1 cellular context compared by ENCODE assay signal in genomic region chr2:36513661-36514060, GRCh38.
TF ChIP-seq lines count a peak whose summit lies in the region.

No MANE protein-coding gene starts in this region.

TF ChIP-seq in GM23338, 12 proteins besides CTCF, POLR2A, EP300 and RAD21 (continued from another document):
- TF ChIP-seq, protein P1, sequence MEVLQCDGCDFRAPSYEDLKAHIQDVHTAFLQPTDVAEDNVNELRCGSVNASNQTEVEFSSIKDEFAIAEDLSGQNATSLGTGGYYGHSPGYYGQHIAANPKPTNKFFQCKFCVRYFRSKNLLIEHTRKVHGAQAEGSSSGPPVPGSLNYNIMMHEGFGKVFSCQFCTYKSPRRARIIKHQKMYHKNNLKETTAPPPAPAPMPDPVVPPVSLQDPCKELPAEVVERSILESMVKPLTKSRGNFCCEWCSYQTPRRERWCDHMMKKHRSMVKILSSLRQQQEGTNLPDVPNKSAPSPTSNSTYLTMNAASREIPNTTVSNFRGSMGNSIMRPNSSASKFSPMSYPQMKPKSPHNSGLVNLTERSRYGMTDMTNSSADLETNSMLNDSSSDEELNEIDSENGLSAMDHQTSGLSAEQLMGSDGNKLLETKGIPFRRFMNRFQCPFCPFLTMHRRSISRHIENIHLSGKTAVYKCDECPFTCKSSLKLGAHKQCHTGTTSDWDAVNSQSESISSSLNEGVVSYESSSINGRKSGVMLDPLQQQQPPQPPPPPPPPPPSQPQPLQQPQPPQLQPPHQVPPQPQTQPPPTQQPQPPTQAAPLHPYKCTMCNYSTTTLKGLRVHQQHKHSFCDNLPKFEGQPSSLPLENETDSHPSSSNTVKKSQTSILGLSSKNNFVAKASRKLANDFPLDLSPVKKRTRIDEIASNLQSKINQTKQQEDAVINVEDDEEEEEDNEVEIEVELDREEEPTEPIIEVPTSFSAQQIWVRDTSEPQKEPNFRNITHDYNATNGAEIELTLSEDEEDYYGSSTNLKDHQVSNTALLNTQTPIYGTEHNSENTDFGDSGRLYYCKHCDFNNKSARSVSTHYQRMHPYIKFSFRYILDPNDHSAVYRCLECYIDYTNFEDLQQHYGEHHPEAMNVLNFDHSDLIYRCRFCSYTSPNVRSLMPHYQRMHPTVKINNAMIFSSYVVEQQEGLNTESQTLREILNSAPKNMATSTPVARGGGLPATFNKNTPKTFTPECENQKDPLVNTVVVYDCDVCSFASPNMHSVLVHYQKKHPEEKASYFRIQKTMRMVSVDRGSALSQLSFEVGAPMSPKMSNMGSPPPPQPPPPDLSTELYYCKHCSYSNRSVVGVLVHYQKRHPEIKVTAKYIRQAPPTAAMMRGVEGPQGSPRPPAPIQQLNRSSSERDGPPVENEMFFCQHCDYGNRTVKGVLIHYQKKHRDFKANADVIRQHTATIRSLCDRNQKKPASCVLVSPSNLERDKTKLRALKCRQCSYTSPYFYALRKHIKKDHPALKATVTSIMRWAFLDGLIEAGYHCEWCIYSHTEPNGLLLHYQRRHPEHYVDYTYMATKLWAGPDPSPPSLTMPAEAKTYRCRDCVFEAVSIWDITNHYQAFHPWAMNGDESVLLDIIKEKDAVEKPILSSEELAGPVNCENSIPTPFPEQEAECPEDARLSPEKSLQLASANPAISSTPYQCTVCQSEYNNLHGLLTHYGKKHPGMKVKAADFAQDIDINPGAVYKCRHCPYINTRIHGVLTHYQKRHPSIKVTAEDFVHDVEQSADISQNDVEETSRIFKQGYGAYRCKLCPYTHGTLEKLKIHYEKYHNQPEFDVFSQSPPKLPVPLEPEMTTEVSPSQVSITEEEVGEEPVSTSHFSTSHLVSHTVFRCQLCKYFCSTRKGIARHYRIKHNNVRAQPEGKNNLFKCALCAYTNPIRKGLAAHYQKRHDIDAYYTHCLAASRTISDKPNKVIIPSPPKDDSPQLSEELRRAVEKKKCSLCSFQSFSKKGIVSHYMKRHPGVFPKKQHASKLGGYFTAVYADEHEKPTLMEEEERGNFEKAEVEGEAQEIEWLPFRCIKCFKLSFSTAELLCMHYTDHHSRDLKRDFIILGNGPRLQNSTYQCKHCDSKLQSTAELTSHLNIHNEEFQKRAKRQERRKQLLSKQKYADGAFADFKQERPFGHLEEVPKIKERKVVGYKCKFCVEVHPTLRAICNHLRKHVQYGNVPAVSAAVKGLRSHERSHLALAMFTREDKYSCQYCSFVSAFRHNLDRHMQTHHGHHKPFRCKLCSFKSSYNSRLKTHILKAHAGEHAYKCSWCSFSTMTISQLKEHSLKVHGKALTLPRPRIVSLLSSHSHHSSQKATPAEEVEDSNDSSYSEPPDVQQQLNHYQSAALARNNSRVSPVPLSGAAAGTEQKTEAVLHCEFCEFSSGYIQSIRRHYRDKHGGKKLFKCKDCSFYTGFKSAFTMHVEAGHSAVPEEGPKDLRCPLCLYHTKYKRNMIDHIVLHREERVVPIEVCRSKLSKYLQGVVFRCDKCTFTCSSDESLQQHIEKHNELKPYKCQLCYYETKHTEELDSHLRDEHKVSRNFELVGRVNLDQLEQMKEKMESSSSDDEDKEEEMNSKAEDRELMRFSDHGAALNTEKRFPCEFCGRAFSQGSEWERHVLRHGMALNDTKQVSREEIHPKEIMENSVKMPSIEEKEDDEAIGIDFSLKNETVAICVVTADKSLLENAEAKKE (CRISPR knock-in tag; IDR thresholded peaks at IDR 0.05) = no peak
- TF ChIP-seq ZNF114 (CRISPR knock-in tag; IDR thresholded peaks at IDR 0.05) (no peak), STAT1 (IDR thresholded peaks at IDR 0.05; ENCODE audit: unreplicated experiment) (no peak), CREB1 (CRISPR knock-in tag; IDR thresholded peaks at IDR 0.05; ENCODE audit: low read depth) (no peak), EZH2 (IDR thresholded peaks at IDR 0.05; ENCODE audit: low read depth, unreplicated experiment) (no peak), ZNF331 (CRISPR knock-in tag; IDR thresholded peaks at IDR 0.05; ENCODE audit: low read depth) (no peak), JUNB (IDR thresholded peaks at IDR 0.05; ENCODE audit: unreplicated experiment) (no peak), EZH2phosphoT487 (IDR thresholded peaks at IDR 0.05; ENCODE audit: unreplicated experiment) (no peak), NANOG (IDR thresholded peaks at IDR 0.05; ENCODE audit: borderline replicate concordance) (no peak)
- TF ChIP-seq, protein P2, sequence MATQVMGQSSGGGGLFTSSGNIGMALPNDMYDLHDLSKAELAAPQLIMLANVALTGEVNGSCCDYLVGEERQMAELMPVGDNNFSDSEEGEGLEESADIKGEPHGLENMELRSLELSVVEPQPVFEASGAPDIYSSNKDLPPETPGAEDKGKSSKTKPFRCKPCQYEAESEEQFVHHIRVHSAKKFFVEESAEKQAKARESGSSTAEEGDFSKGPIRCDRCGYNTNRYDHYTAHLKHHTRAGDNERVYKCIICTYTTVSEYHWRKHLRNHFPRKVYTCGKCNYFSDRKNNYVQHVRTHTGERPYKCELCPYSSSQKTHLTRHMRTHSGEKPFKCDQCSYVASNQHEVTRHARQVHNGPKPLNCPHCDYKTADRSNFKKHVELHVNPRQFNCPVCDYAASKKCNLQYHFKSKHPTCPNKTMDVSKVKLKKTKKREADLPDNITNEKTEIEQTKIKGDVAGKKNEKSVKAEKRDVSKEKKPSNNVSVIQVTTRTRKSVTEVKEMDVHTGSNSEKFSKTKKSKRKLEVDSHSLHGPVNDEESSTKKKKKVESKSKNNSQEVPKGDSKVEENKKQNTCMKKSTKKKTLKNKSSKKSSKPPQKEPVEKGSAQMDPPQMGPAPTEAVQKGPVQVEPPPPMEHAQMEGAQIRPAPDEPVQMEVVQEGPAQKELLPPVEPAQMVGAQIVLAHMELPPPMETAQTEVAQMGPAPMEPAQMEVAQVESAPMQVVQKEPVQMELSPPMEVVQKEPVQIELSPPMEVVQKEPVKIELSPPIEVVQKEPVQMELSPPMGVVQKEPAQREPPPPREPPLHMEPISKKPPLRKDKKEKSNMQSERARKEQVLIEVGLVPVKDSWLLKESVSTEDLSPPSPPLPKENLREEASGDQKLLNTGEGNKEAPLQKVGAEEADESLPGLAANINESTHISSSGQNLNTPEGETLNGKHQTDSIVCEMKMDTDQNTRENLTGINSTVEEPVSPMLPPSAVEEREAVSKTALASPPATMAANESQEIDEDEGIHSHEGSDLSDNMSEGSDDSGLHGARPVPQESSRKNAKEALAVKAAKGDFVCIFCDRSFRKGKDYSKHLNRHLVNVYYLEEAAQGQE (IDR thresholded peaks at IDR 0.05; ENCODE audit: unreplicated experiment) = no peak
- TF ChIP-seq, protein P3, sequence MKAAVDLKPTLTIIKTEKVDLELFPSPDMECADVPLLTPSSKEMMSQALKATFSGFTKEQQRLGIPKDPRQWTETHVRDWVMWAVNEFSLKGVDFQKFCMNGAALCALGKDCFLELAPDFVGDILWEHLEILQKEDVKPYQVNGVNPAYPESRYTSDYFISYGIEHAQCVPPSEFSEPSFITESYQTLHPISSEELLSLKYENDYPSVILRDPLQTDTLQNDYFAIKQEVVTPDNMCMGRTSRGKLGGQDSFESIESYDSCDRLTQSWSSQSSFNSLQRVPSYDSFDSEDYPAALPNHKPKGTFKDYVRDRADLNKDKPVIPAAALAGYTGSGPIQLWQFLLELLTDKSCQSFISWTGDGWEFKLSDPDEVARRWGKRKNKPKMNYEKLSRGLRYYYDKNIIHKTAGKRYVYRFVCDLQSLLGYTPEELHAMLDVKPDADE (IDR thresholded peaks at IDR 0.05) = no peak
